In the genomic region with DNA sequence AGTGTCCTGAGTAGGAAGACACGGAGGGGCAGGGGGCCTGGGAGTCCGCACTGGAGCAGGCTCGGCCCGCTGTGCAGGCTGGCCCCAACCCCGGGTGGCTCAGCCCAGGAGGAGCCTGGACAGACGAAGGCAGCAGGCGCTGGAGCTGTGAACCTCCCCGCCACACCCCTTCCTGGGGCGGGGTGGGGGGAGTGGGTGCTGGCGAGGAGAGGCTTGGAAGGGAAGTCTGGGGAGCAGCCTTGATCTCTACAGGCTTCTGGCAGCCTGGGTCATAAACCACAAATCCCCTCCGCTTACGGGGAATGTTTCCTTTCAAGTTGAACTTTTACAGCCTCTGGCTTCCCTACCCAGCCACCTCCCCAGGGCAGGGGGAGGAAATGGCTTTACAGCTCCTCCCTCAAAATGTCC, we compare ENCODE assay signal across 12 cellular contexts. TPM values are rescaled to one million over a fixed set of nuclear protein-coding genes. Genes with fewer than 3 reads are reported as not detected.
DNase-seq lines count a peak whose midpoint lies in the region; ATAC-seq, FAIRE-seq and TF ChIP-seq lines count a peak whose summit lies in the region.
"Had no signal": no experiment of that assay in that cellular context is flagged by ENCODE, and none has a peak within 500 bp of the region (broad histone marks: within the 10 kb centered on the region; RNA-seq: fewer than 3 reads in every experiment).

No MANE protein-coding gene starts in this region.

- FAIRE-seq in RCC 7860 (lab: Jason Lieb, UNC), result peak; percentile 52

- no peak for TF ChIP-seq CTCF in retinal pigment epithelial cell (conservative IDR thresholded peaks at IDR 0.05; ENCODE audit: low read depth, low read length)

- H3K4me3 ChIP-seq in retinal pigment epithelial cell (ENCODE audit: low read length), result no peak overlapping the region

- DNase-seq in H4 (ENCODE audit: low spot score) (peak; percentile 56), RCC 7860 (ENCODE audit: low spot score) (peak; percentile 70), glomerular visceral epithelial cell (ENCODE audit: extremely low spot score) (peak; percentile 88), retinal pigment epithelial cell (ENCODE audit: low read depth) (peak; percentile 94), NCI-H2227 treated with DMSO at 0.1 percent for 48 hours (lab: John Stamatoyannopoulos, UW) (no peak), activated gamma-delta T cell (lab: John Stamatoyannopoulos, UW) (no peak)
- DNase-seq: activated CD8-positive, alpha-beta memory T cell treated with anti-CD3 and anti-CD28 coated beads, Interleukin-2, amount 50 U/mL, for 48 hours; HCEC 1CT; mammary epithelial cell had no signal

- ATAC-seq in HG02970 (IDR thresholded peaks at IDR 0.05; ENCODE audit: low FRiP score, unreplicated experiment) (no peak), GM18858 (IDR thresholded peaks at IDR 0.05; ENCODE audit: unreplicated experiment) (no peak)

RNA-seq across cellular contexts. Expression of gene CRB2, which starts 19.7 kb away (rescaled TPM):
- total RNA-seq in H4 (2014; rRNA removed; shearing (Covaris generic)), result not detected in 2 replicates
- total RNA-seq: dermis microvascular lymphatic vessel endothelial cell had no signal

Comparison
In these comparisons a context has a peak if more than half of its experiments do, and no peak if none do; other contexts are left out.
1. DNase-seq: peak in H4 (single experiment), RCC 7860 (single experiment), glomerular visceral epithelial cell (single experiment) and retinal pigment epithelial cell (single experiment); none in NCI-H2227 treated with DMSO at 0.1 percent for 48 hours (single experiment) and activated gamma-delta T cell (single experiment).